In the genomic region with DNA sequence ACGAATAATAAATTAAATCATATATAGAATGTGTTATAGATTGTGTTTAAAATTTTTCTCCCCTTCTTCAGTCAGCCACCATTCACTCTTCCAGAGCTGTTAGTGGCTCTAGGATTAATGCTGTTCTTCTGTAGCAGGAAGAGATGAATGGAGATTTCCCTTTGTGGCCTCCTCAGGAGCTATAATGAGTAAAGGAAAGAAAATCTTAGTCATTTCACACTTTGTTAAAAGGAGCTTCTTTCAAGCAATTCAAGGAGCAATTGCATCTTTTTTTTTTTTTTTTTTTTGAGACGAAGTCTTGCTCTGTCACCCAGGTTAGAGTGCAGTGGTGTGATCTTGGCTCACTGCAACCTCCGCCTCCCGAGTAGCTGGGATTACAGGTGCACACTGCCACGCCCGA, we compare ENCODE assay signal across 21 cellular contexts. TPM values are rescaled to one million over a fixed set of nuclear protein-coding genes. Genes with fewer than 3 reads are reported as not detected.
"Had no signal": no experiment of that assay in that cellular context is flagged by ENCODE, and none has a peak within 500 bp of the region (broad histone marks: within the 10 kb centered on the region; RNA-seq: fewer than 3 reads in every experiment).

No MANE protein-coding gene starts in this region.

- H3K27ac Mint-ChIP-seq: activated naive CD8-positive, alpha-beta T cell treated with anti-CD3 and anti-CD28 coated beads, Interleukin-2, amount 10 ng/mL, durations not matched to agents 7 days and 5 days; nephron; T-helper 1 cell treated with Interleukin-12 subunit alpha and Interleukin-12 subunit beta and Interleukin-4 antibody, amounts not matched to agents 30 μg/mL and 1 μg/mL, for 36 hours had no signal

- H3K4me3 Mint-ChIP-seq: activated naive CD8-positive, alpha-beta T cell treated with anti-CD3 and anti-CD28 coated beads, Interleukin-2, amount 10 ng/mL, durations not matched to agents 7 days and 5 days; nephron; T-helper 1 cell treated with Interleukin-12 subunit alpha and Interleukin-12 subunit beta and Interleukin-4 antibody, amounts not matched to agents 30 μg/mL and 1 μg/mL, for 36 hours had no signal

- H3K9me3 Mint-ChIP-seq: activated naive CD8-positive, alpha-beta T cell treated with anti-CD3 and anti-CD28 coated beads, Interleukin-2, amount 10 ng/mL, durations not matched to agents 7 days and 5 days; nephron; T-helper 1 cell treated with Interleukin-12 subunit alpha and Interleukin-12 subunit beta and Interleukin-4 antibody, amounts not matched to agents 30 μg/mL and 1 μg/mL, for 36 hours had no signal

- H3K27ac ChIP-seq: body of pancreas, dorsolateral prefrontal cortex, parathyroid adenoma, right lobe of liver, SJSA1, suprapubic skin, transverse colon, vagina had no signal

- H3K4me1 Mint-ChIP-seq: nephron had no signal

- ATAC-seq: body of pancreas, left cardiac atrium, right lobe of liver had no signal

- DNase-seq: activated CD8-positive, alpha-beta memory T cell treated with anti-CD3 and anti-CD28 coated beads for 24 hours; activated effector memory CD4-positive, alpha-beta T cell treated with anti-CD3 and anti-CD28 coated beads, Interleukin-2, amount 50 U/mL, for 16 hours; activated naive CD8-positive, alpha-beta T cell treated with anti-CD3 and anti-CD28 coated beads, Interleukin-2, amount 10 ng/mL, durations not matched to agents 7 days and 5 days; body of pancreas; dorsolateral prefrontal cortex; foreskin fibroblast; hippocampal formation; left cardiac atrium; right lobe of liver; small intestine; stimulated activated naive CD4-positive, alpha-beta T cell; transverse colon had no signal

- H3K27me3 Mint-ChIP-seq: activated naive CD8-positive, alpha-beta T cell treated with anti-CD3 and anti-CD28 coated beads, Interleukin-2, amount 10 ng/mL, durations not matched to agents 7 days and 5 days had no signal

RNA-seq across cellular contexts. Expression of a gene that starts 23.7 kb away (rescaled TPM):
- total RNA-seq: activated naive CD8-positive, alpha-beta T cell treated with anti-CD3 and anti-CD28 coated beads, Interleukin-2, amount 10 ng/mL, durations not matched to agents 7 days and 5 days; body of pancreas; cardiac septum; glomerular endothelial cell; left cardiac atrium; lower leg skin; right lobe of liver; SJSA1; suprapubic skin; transverse colon; vagina had no signal
